18 cellular contexts compared by ENCODE assay signal in the genomic region with DNA sequence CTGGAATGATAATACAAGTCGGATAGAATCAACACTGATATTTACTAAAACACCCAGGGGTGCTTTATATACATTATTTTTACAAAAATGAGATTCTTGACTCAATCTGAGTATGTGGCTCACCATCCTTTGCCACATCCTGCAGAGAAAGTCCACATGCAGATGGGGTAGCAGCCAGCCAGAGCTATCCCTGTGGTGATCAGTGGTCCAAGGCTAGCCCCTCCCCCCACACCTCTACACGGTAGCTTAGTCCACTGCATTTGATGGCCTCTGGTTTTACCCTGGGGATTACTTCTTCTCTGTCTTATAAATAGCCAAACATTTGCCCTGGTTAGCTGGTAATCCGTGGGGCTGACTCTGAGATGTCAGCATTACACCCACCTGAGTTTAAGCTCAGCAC. TPM values are rescaled to one million over a fixed set of nuclear protein-coding genes. Genes with fewer than 3 reads are reported as not detected.
DNase-seq lines count a peak whose midpoint lies in the region; ATAC-seq and TF ChIP-seq lines count a peak whose summit lies in the region.
"Had no signal": no experiment of that assay in that cellular context is flagged by ENCODE, and none has a peak within 500 bp of the region (broad histone marks: within the 10 kb centered on the region; RNA-seq: fewer than 3 reads in every experiment).

No MANE protein-coding gene starts in this region.

- H3K4me3 ChIP-seq in osteoblast (ENCODE audit: insufficient read depth, low read length) (no peak overlapping the region), breast epithelium (no peak overlapping the region), lower lobe of right lung (no peak overlapping the region)

- H3K36me3 ChIP-seq in osteoblast (ENCODE audit: insufficient read depth, low read length) = no peaks in the 10 kb centered on the region
- H3K36me3 ChIP-seq in breast epithelium = no peaks in the 10 kb centered on the region
- H3K36me3 ChIP-seq in lower lobe of right lung = no peaks in the 10 kb centered on the region

- H3K27me3 ChIP-seq in osteoblast (ENCODE audit: insufficient read depth, low read length) = peaks cover 8% of the 10 kb centered on the region
- H3K27me3 ChIP-seq in breast epithelium = no peaks in the 10 kb centered on the region
- H3K27me3 ChIP-seq in lower lobe of right lung (ENCODE audit: low read depth) = no peaks in the 10 kb centered on the region

- H3K4me3 Mint-ChIP-seq in activated naive CD8-positive, alpha-beta T cell treated with anti-CD3 and anti-CD28 coated beads, Interleukin-2, amount 10 ng/mL, durations not matched to agents 7 days and 5 days = no peak overlapping the region
- no peak overlapping the region for H3K4me3 Mint-ChIP-seq in activated naive CD8-positive, alpha-beta T cell treated with anti-CD3 and anti-CD28 coated beads, Interleukin-2, amount 50 U/mL, for 24 hours
- H3K4me3 Mint-ChIP-seq: CD14-positive monocyte; CD8-positive, alpha-beta T cell; H9; HFFc6 had no signal

- peaks cover 8% of the 10 kb centered on the region for H3K4me1 Mint-ChIP-seq in activated naive CD8-positive, alpha-beta T cell treated with anti-CD3 and anti-CD28 coated beads, Interleukin-2, amount 10 ng/mL, durations not matched to agents 7 days and 5 days
- H3K4me1 Mint-ChIP-seq in activated naive CD8-positive, alpha-beta T cell treated with anti-CD3 and anti-CD28 coated beads, Interleukin-2, amount 50 U/mL, for 24 hours = peaks cover 3% of the 10 kb centered on the region

- H3K36me3 Mint-ChIP-seq in activated naive CD8-positive, alpha-beta T cell treated with anti-CD3 and anti-CD28 coated beads, Interleukin-2, amount 10 ng/mL, durations not matched to agents 7 days and 5 days = peaks cover 19% of the 10 kb centered on the region
- H3K36me3 Mint-ChIP-seq in activated naive CD8-positive, alpha-beta T cell treated with anti-CD3 and anti-CD28 coated beads, Interleukin-2, amount 50 U/mL, for 24 hours (ENCODE audit: low read depth) = no peaks in the 10 kb centered on the region

- peak; percentile 34 for ATAC-seq in activated naive CD8-positive, alpha-beta T cell treated with anti-CD3 and anti-CD28 coated beads, Interleukin-2, amount 10 ng/mL, durations not matched to agents 7 days and 5 days (ENCODE audit: low read depth)
- ATAC-seq in activated naive CD8-positive, alpha-beta T cell treated with anti-CD3 and anti-CD28 coated beads, Interleukin-2, amount 50 U/mL, for 24 hours = no peak
- ATAC-seq in HG02798 (IDR thresholded peaks at IDR 0.05; ENCODE audit: poor library complexity, unreplicated experiment) (no peak), lower lobe of right lung (no peak)
- ATAC-seq: CD8-positive, alpha-beta T cell; HepG2 had no signal

- peaks cover 2% of the 10 kb centered on the region for H3K9me3 Mint-ChIP-seq in activated naive CD8-positive, alpha-beta T cell treated with anti-CD3 and anti-CD28 coated beads, Interleukin-2, amount 10 ng/mL, durations not matched to agents 7 days and 5 days
- no peaks in the 10 kb centered on the region for H3K9me3 Mint-ChIP-seq in activated naive CD8-positive, alpha-beta T cell treated with anti-CD3 and anti-CD28 coated beads, Interleukin-2, amount 50 U/mL, for 24 hours
- H3K9me3 Mint-ChIP-seq: CD8-positive, alpha-beta T cell; H9 had no signal

- DNase-seq in NCI-H82 (lab: John Stamatoyannopoulos, UW) (peak; percentile 7), NCI-H82 treated with DMSO at 0.1 percent for 48 hours (lab: John Stamatoyannopoulos, UW; ENCODE audit: unreplicated experiment) (no peak), osteoblast (ENCODE audit: insufficient read length, low spot score, missing footprints) (peak; percentile 68), breast epithelium (ENCODE audit: low spot score in 2 of 2) (no peak), lower lobe of right lung (no peak)
- DNase-seq in activated naive CD8-positive, alpha-beta T cell treated with anti-CD3 and anti-CD28 coated beads, Interleukin-2, amount 10 ng/mL, durations not matched to agents 7 days and 5 days = no peak
- no peak for DNase-seq in activated naive CD8-positive, alpha-beta T cell treated with anti-CD3 and anti-CD28 coated beads, Interleukin-2, amount 50 U/mL, for 24 hours
- DNase-seq: Caco-2; CD8-positive, alpha-beta T cell; DND-41; GDM1; GOT3; H9; HFFc6 had no signal

- no peaks in the 10 kb centered on the region for H3K79me2 ChIP-seq in osteoblast (ENCODE audit: insufficient read depth, low read length)

- H3K4me2 ChIP-seq in osteoblast (ENCODE audit: insufficient read depth, low read length) = no peak overlapping the region

- TF ChIP-seq POLR2A in breast epithelium (IDR thresholded peaks at IDR 0.05) = no peak

- TF ChIP-seq CTCF in osteoblast (IDR thresholded peaks at IDR 0.05; ENCODE audit: extremely low read depth, low read depth, low read length) (no peak), breast epithelium (IDR thresholded peaks at IDR 0.05) (no peak), lower lobe of right lung (IDR thresholded peaks at IDR 0.05) (no peak)

- H3K9me3 ChIP-seq in osteoblast (ENCODE audit: low read depth, low read length) (no peaks in the 10 kb centered on the region), breast epithelium (no peaks in the 10 kb centered on the region), lower lobe of right lung (no peaks in the 10 kb centered on the region)
- H3K9me3 ChIP-seq: Caco-2 had no signal

- H4K20me1 ChIP-seq in osteoblast (ENCODE audit: insufficient read depth, low read length) = no peaks in the 10 kb centered on the region

- peaks cover 8% of the 10 kb centered on the region for H3K27me3 Mint-ChIP-seq in activated naive CD8-positive, alpha-beta T cell treated with anti-CD3 and anti-CD28 coated beads, Interleukin-2, amount 10 ng/mL, durations not matched to agents 7 days and 5 days
- H3K27me3 Mint-ChIP-seq in activated naive CD8-positive, alpha-beta T cell treated with anti-CD3 and anti-CD28 coated beads, Interleukin-2, amount 50 U/mL, for 24 hours = peaks cover under 1% of the 10 kb centered on the region

- H3K27ac ChIP-seq in osteoblast (ENCODE audit: low read depth, low read length) (no peak overlapping the region), breast epithelium (no peak overlapping the region), lower lobe of right lung (no peak overlapping the region)
- H3K27ac ChIP-seq: 22Rv1 had no signal

- H3K27ac Mint-ChIP-seq in activated naive CD8-positive, alpha-beta T cell treated with anti-CD3 and anti-CD28 coated beads, Interleukin-2, amount 10 ng/mL, durations not matched to agents 7 days and 5 days = no peak overlapping the region
- H3K27ac Mint-ChIP-seq in activated naive CD8-positive, alpha-beta T cell treated with anti-CD3 and anti-CD28 coated beads, Interleukin-2, amount 50 U/mL, for 24 hours = no peak overlapping the region
- H3K27ac Mint-ChIP-seq: CD8-positive, alpha-beta T cell; H9; HFFc6 had no signal

- intact Hi-C loops in breast epithelium (cut with DNase I; ENCODE audit: low total_unique reads) = no loop called here
- intact Hi-C loops in lower lobe of right lung (cut with DNase I) = no loop called here

- no peak overlapping the region for H2AFZ ChIP-seq in osteoblast (ENCODE audit: low read length)

- peaks cover 7% of the 10 kb centered on the region for H3K4me1 ChIP-seq in osteoblast (ENCODE audit: insufficient read depth, low read length)
- H3K4me1 ChIP-seq in breast epithelium = no peaks in the 10 kb centered on the region
- H3K4me1 ChIP-seq in lower lobe of right lung = peaks cover 4% of the 10 kb centered on the region
- H3K4me1 ChIP-seq: Caco-2 had no signal

- POLR2A ChIA-PET in activated naive CD8-positive, alpha-beta T cell treated with anti-CD3 and anti-CD28 coated beads, Interleukin-2, amount 10 ng/mL, durations not matched to agents 7 days and 5 days (lab: Charles Lee) = interaction anchor here (0.7 kb wide), 1 partner anchor 15 kb away, joined by 3 read pairs; no protein-coding TSS in a partner anchor

RNA-seq across cellular contexts. Expression of gene TTC7B, which starts 28.1 kb away (rescaled TPM):
- 1 to 10 TPM; 5.9 to 6.6 TPM for total RNA-seq in activated naive CD8-positive, alpha-beta T cell treated with anti-CD3 and anti-CD28 coated beads, Interleukin-2, amount 10 ng/mL, durations not matched to agents 7 days and 5 days
- total RNA-seq in osteoblast (14.5 and 24.2 TPM in 2 replicates), breast epithelium (10 to 100 TPM; 14.0 to 29.1 (median 22.0) TPM), lower lobe of right lung (54.1 TPM)

Comparison
In these comparisons a context has a peak if more than half of its experiments do, and no peak if none do; other contexts are left out.
1. DNase-seq: peak in NCI-H82 (single experiment) and osteoblast (single experiment); none in NCI-H82 treated with DMSO at 0.1 percent for 48 hours (single experiment), activated naive CD8-positive, alpha-beta T cell treated with anti-CD3 and anti-CD28 coated beads, Interleukin-2, amount 10 ng/mL, durations not matched to agents 7 days and 5 days (single experiment), activated naive CD8-positive, alpha-beta T cell treated with anti-CD3 and anti-CD28 coated beads, Interleukin-2, amount 50 U/mL, for 24 hours (single experiment), breast epithelium (0 of 2) and lower lobe of right lung (single experiment).